In the genomic region with DNA sequence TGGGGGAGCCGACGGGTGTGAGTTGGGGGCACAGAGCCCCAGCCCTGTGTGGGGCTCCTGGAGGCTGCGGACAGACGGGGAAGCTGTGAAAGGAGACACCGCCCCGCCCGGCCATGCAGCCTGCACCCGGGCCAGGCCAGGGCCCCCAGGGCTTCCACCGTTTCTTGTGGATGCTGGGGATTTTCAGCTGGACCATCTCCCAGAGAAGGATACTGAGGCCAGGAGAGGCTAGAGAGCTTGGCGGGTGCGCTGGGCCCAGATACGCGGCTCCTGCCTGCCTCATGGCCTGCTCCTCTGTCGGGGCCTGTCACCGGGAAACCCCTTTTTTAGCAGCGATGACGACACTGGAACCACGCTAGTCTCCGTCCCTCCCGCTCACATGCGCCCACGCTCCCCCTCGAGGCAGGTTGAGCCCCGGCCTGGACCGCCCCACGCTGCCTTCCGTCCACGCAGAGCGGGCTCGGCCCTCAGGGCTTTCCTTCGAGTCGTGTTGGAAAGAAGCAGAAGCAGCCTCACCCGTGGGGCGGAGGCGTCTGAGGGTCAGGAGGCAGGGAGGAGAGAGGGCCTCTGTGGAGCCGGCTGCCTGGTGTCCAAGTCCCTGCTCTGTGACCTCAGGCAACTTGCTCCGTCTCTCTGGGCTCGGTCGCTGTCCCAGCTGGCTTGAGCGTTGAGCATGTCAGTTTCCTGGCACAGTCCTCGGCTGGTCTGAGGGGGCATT, we compare ENCODE assay signal across 16 cellular contexts. TPM values are rescaled to one million over a fixed set of nuclear protein-coding genes. Genes with fewer than 3 reads are reported as not detected.
DNase-seq lines count a peak whose midpoint lies in the region; ATAC-seq, FAIRE-seq and TF ChIP-seq lines count a peak whose summit lies in the region.
"Had no signal": no experiment of that assay in that cellular context is flagged by ENCODE, and none has a peak within 500 bp of the region (broad histone marks: within the 10 kb centered on the region; RNA-seq: fewer than 3 reads in every experiment).

No MANE protein-coding gene starts in this region.

- H2AK5ac ChIP-seq in neuronal stem cell (ENCODE audit: low read depth, low read length), result peak overlapping the region; percentile 61

- peak overlapping the region; percentile 17 for H3K14ac ChIP-seq in neuronal stem cell (ENCODE audit: low read length)

- no peak overlapping the region for H4K91ac ChIP-seq in neuronal stem cell (ENCODE audit: low read depth, low read length, poor library complexity)

- CTCF ChIA-PET in SK-N-SH (lab: Yijun Ruan, JAX), result interaction anchor here (1.0 to 2.3 kb wide), 5 partner anchors 8 to 70 kb away, joined by 3 to 8 read pairs (median 4); partner anchors contain the start of gene TMEM184A

- H2AFZ ChIP-seq in SK-N-SH (ENCODE audit: low read depth), result no peak overlapping the region
- no peak overlapping the region for H2AFZ ChIP-seq in neuronal stem cell (ENCODE audit: low read length)
- H2AFZ ChIP-seq: hepatocyte had no signal

- H2BK12ac ChIP-seq in neuronal stem cell (ENCODE audit: low read length), result no peak overlapping the region

- H3K79me1 ChIP-seq in neuronal stem cell (ENCODE audit: low read depth, low read length), result peaks cover 9% of the 10 kb centered on the region

- no peak overlapping the region for H3K4me3 ChIP-seq in SK-N-SH (ENCODE audit: low read depth in 2 of 2, low read length in 1 of 2)
- no peak overlapping the region for H3K4me3 ChIP-seq in bronchial epithelial cell (ENCODE audit: low read depth, low read length)
- H3K4me3 ChIP-seq in neuronal stem cell (ENCODE audit: low read length in 2 of 2), result no peak overlapping the region
- H3K4me3 ChIP-seq: hepatocyte, left lung had no signal

- no peak for TF ChIP-seq EP300 in SK-N-SH (IDR thresholded peaks at IDR 0.05; ENCODE audit: borderline replicate concordance in 1 of 2, low read depth in 1 of 2, low read length in 1 of 2)

- no peaks in the 10 kb centered on the region for H3K9me2 ChIP-seq in SK-N-SH

- POLR2A ChIA-PET in SK-N-SH (lab: Yijun Ruan, JAX), result no interaction called here

- H3K4me2 ChIP-seq in SK-N-SH (no peak overlapping the region), neuronal stem cell (ENCODE audit: insufficient read depth, low read length, poor library complexity, severe bottlenecking) (no peak overlapping the region)
- H3K4me2 ChIP-seq: hepatocyte had no signal

- H3K27me3 ChIP-seq in SK-N-SH (ENCODE audit: insufficient read depth) (no peaks in the 10 kb centered on the region), bronchial epithelial cell (ENCODE audit: control insufficient read depth, insufficient read depth, low read length) (no peaks in the 10 kb centered on the region), neuronal stem cell (ENCODE audit: control insufficient read depth in 3 of 3, insufficient read depth in 3 of 3, low read depth in 1 of 3, low read length in 3 of 3) (peaks cover 0 to 6% (median 3%) of the 10 kb centered on the region in 3 experiments)
- H3K27me3 ChIP-seq: hepatocyte, left lung had no signal

- H3K4me1 ChIP-seq in SK-N-SH (ENCODE audit: control insufficient read depth in 1 of 2, insufficient read depth in 2 of 2, low read depth in 1 of 2, low read length in 1 of 2) (peaks cover 0 to under 1% of the 10 kb centered on the region in 2 experiments; a peak in 1 of 4 replicates), neuronal stem cell (ENCODE audit: control insufficient read depth in 2 of 2, insufficient read depth in 1 of 2, low read depth in 1 of 2, low read length in 2 of 2) (peaks cover 0 to 4% of the 10 kb centered on the region in 2 donors)

- 87% methylated on average over 35 of the region's 41 CpGs for WGBS in SK-N-SH (ENCODE audit: low lambda C conversion rate)
- no CpG with 5 or more reads among the region's 41 CpGs for WGBS in neuronal stem cell (ENCODE audit: extremely low coverage in 2 of 2, insufficient read length in 2 of 2, insufficient replicate concordance in 1 of 2), 2 donors

- no peaks in the 10 kb centered on the region for H3F3A ChIP-seq in SK-N-SH (replicated peaks; ENCODE audit: insufficient read depth)

- no peak for TF ChIP-seq RAD21 in SK-N-SH (IDR thresholded peaks at IDR 0.05; ENCODE audit: low read length)

- H2BK15ac ChIP-seq in neuronal stem cell (ENCODE audit: low read length), result peak overlapping the region; percentile 33

- H3K79me2 ChIP-seq in SK-N-SH (ENCODE audit: insufficient read depth), result peaks cover 13% of the 10 kb centered on the region; the same call in 1 of the 2 replicates

- no peaks in the 10 kb centered on the region for H4K20me1 ChIP-seq in SK-N-SH (ENCODE audit: insufficient read depth)

- H3K9ac ChIP-seq in SK-N-SH (no peak overlapping the region), neuronal stem cell (ENCODE audit: low read depth, low read length, poor library complexity) (peak overlapping the region; percentile 9)

- peak overlapping the region; percentile 53 for H2BK5ac ChIP-seq in neuronal stem cell (ENCODE audit: low read length)

- TF ChIP-seq CTCF in SK-N-SH (IDR thresholded peaks at IDR 0.05), result no peak
- no peak for TF ChIP-seq CTCF in bronchial epithelial cell (IDR thresholded peaks at IDR 0.05; ENCODE audit: insufficient read depth, low read length, severe bottlenecking)

- no peak overlapping the region for H4K8ac ChIP-seq in neuronal stem cell (ENCODE audit: low read depth, low read length)

- H3K27ac ChIP-seq in SK-N-SH (ENCODE audit: low read depth in 2 of 2, low read length in 1 of 2) (no peak overlapping the region), neuronal stem cell (replicated peaks; ENCODE audit: low read length) (no peak overlapping the region)
- H3K27ac ChIP-seq: hepatocyte, left lung had no signal

- no peak overlapping the region for H2BK120ac ChIP-seq in neuronal stem cell (ENCODE audit: low read depth, low read length)

- H3K4ac ChIP-seq in neuronal stem cell (ENCODE audit: low read length), result no peak overlapping the region

- DNase-seq in SK-N-SH (no peak), bronchial epithelial cell (ENCODE audit: low read depth) (peak; percentile 40), neuronal stem cell (ENCODE audit: low spot score) (no peak), NCI-H526 treated with DMSO at 0.1 percent for 48 hours (lab: John Stamatoyannopoulos, UW) (no peak), NCI-H524 treated with DMSO at 0.1 percent for 48 hours (lab: John Stamatoyannopoulos, UW) (no peak)
- DNase-seq: 8988T; activated naive CD4-positive, alpha-beta T cell treated with anti-CD3 and anti-CD28 coated beads, Interleukin-2, amount 50 U/mL, for 16 hours; CD8-positive, alpha-beta memory T cell; cerebellar nuclear complex; left lung; NCI-H1048; nephron progenitor cell; NK-92 treated with Interleukin-12 subunit alpha and Interleukin-12 subunit beta, amount 100 ng/mL, for 24 hours had no signal

- peak; percentile 2 for ATAC-seq in SK-N-SH treated with all-trans-retinoic acid at 6 μM for 48 hours
- ATAC-seq: left lung had no signal

- FAIRE-seq in bronchial epithelial cell (lab: Jason Lieb, UNC), result no peak
- FAIRE-seq: G401.6 had no signal

- peaks cover 7 to 45% of the 10 kb centered on the region in 2 experiments for H3K36me3 ChIP-seq in SK-N-SH (replicated peaks in 1 of 2; ENCODE audit: control insufficient read depth in 1 of 2, insufficient read depth in 2 of 2, low read length in 1 of 2)
- H3K36me3 ChIP-seq in bronchial epithelial cell (ENCODE audit: control insufficient read depth, insufficient read depth, low read length), result peaks cover 26% of the 10 kb centered on the region
- peaks cover 0 to 4% of the 10 kb centered on the region in 2 donors for H3K36me3 ChIP-seq in neuronal stem cell (replicated peaks in 1 of 2; ENCODE audit: control insufficient read depth in 2 of 2, insufficient read depth in 2 of 2, low read length in 2 of 2)

- no peak overlapping the region for H3K23ac ChIP-seq in neuronal stem cell (ENCODE audit: low read depth, low read length, poor library complexity)

- H3K9me3 ChIP-seq in SK-N-SH (no peaks in the 10 kb centered on the region), neuronal stem cell (replicated peaks in 1 of 2; ENCODE audit: control insufficient read depth in 2 of 2, insufficient read depth in 1 of 2, low read depth in 1 of 2, low read length in 2 of 2) (peaks cover 0 to 3% of the 10 kb centered on the region in 2 donors)
- H3K9me3 ChIP-seq: left lung had no signal

- no peak overlapping the region for H3K18ac ChIP-seq in neuronal stem cell (ENCODE audit: low read length)

TF ChIP-seq in SK-N-SH treated with all-trans-retinoic acid at 6 μM for 48 hours, 23 proteins besides CTCF, POLR2A, EP300 and RAD21 (continues in another document):
- TF ChIP-seq TCF4 (CRISPR knock-in tag; IDR thresholded peaks at IDR 0.05; ENCODE audit: borderline replicate concordance) (no peak), ZFP3 (CRISPR knock-in tag; IDR thresholded peaks at IDR 0.05) (no peak), TOX (CRISPR knock-in tag; IDR thresholded peaks at IDR 0.05; ENCODE audit: borderline replicate concordance) (no peak), CSDC2 (CRISPR knock-in tag; IDR thresholded peaks at IDR 0.05) (no peak)

TF ChIP-seq in SK-N-SH, 30 proteins besides CTCF, POLR2A, EP300 and RAD21 (continues in another document):
- TF ChIP-seq FOSL2 (IDR thresholded peaks at IDR 0.05; ENCODE audit: borderline replicate concordance, low read depth) (no peak), TCF12 (IDR thresholded peaks at IDR 0.05) (no peak), JUND (IDR thresholded peaks at IDR 0.05) (no peak)

RNA-seq across cellular contexts. Expression of gene TMEM184A, which starts 11.7 kb away (rescaled TPM):
- polyA plus RNA-seq in SK-N-SH (2012; rRNA removed), result 1.5 and 1.8 TPM in 2 replicates
- 0.43 and 0.46 TPM in 2 replicates for polyA plus RNA-seq in SK-N-SH (2012; cell fraction: cytosol; rRNA removed)
- 6.5 and 6.7 TPM in 2 replicates for polyA plus RNA-seq in SK-N-SH (2012; cell fraction: nucleus; rRNA removed)
- total RNA-seq in bronchial epithelial cell, result 9.0 and 43.8 TPM in 2 replicates
- polyA plus RNA-seq in neuronal stem cell (2013, experiment 1 of 2), result 0.32 TPM
- polyA plus RNA-seq in neuronal stem cell (2013, experiment 2 of 2), result 0.28 TPM
- total RNA-seq: CD8-positive, alpha-beta memory T cell had no signal
- polyA plus RNA-seq: CD8-positive, alpha-beta memory T cell had no signal

RNA-seq across cellular contexts. Expression of gene MAFK, which starts 13.8 kb away (rescaled TPM):
- 33.0 and 33.2 TPM in 2 replicates for polyA plus RNA-seq in SK-N-SH (2012; rRNA removed)
- 8.3 and 12.2 TPM in 2 replicates for polyA plus RNA-seq in SK-N-SH (2012; cell fraction: cytosol; rRNA removed)
- 240 and 252 TPM in 2 replicates for polyA plus RNA-seq in SK-N-SH (2012; cell fraction: nucleus; rRNA removed)
- total RNA-seq in bronchial epithelial cell, result 21.8 and 28.7 TPM in 2 replicates
- polyA plus RNA-seq in neuronal stem cell (2013, experiment 1 of 2), result 4.4 TPM
- polyA plus RNA-seq in neuronal stem cell (2013, experiment 2 of 2), result 4.1 TPM

RNA-seq across cellular contexts. Expression of gene PSMG3, which starts 25.5 kb away (rescaled TPM):
- polyA plus RNA-seq in SK-N-SH (2012; rRNA removed), result 106 and 109 TPM in 2 replicates
- 71.7 and 94.8 TPM in 2 replicates for polyA plus RNA-seq in SK-N-SH (2012; cell fraction: cytosol; rRNA removed)
- polyA plus RNA-seq in SK-N-SH (2012; cell fraction: nucleus; rRNA removed), result 82.8 and 87.7 TPM in 2 replicates
- total RNA-seq in bronchial epithelial cell, result 50.8 and 55.2 TPM in 2 replicates
- 16.9 TPM for polyA plus RNA-seq in neuronal stem cell (2013, experiment 1 of 2)
- polyA plus RNA-seq in neuronal stem cell (2013, experiment 2 of 2), result 15.7 TPM

RNA-seq across cellular contexts. Expression of gene INTS1, which starts 40.1 kb away (rescaled TPM):
- 35.7 and 48.1 TPM in 2 replicates for polyA plus RNA-seq in SK-N-SH (2012; rRNA removed)
- 12.0 and 22.3 TPM in 2 replicates for polyA plus RNA-seq in SK-N-SH (2012; cell fraction: cytosol; rRNA removed)
- 148 and 184 TPM in 2 replicates for polyA plus RNA-seq in SK-N-SH (2012; cell fraction: nucleus; rRNA removed)
- 18.7 and 21.6 TPM in 2 replicates for total RNA-seq in bronchial epithelial cell
- polyA plus RNA-seq in neuronal stem cell (2013, experiment 1 of 2), result 25.3 TPM
- polyA plus RNA-seq in neuronal stem cell (2013, experiment 2 of 2), result 24.4 TPM
